In genomic region chr11:116648229-116649174, GRCh38 we compare ENCODE assay signal across 24 cellular contexts.
DNase-seq lines count a peak whose midpoint lies in the region; ATAC-seq and TF ChIP-seq lines count a peak whose summit lies in the region.
"Had no signal": no experiment of that assay in that cellular context is flagged by ENCODE, and none has a peak within 500 bp of the region (broad histone marks: within the 10 kb centered on the region; RNA-seq: fewer than 3 reads in every experiment).

No MANE protein-coding gene starts in this region.

- H3K4me3 ChIP-seq in right atrium auricular region (no peak overlapping the region), right cardiac atrium (ENCODE audit: low read length) (no peak overlapping the region), NB4 (ENCODE audit: low read depth, low read length) (no peak overlapping the region), vagina (no peak overlapping the region)
- H3K4me3 ChIP-seq: A549, GM23338, PC-9 had no signal

- 72% methylated on average over 2 of the region's 2 CpGs for WGBS in right cardiac atrium

- H3K36me3 ChIP-seq in right atrium auricular region (no peaks in the 10 kb centered on the region), vagina (no peaks in the 10 kb centered on the region)

- TF ChIP-seq CTCF in right atrium auricular region (IDR thresholded peaks at IDR 0.05) (no peak), NB4 (IDR thresholded peaks at IDR 0.05; ENCODE audit: low read depth, low read length) (no peak), vagina (IDR thresholded peaks at IDR 0.05) (no peak)

- H3K27ac ChIP-seq in right atrium auricular region (no peak overlapping the region), right cardiac atrium (ENCODE audit: low read length) (no peak overlapping the region), vagina (no peak overlapping the region)
- H3K27ac ChIP-seq: A549, KMS-11, PC-9 had no signal

- TF ChIP-seq POLR2A in NB4 (IDR thresholded peaks at IDR 0.05; ENCODE audit: extremely low read depth, insufficient read length) (no peak), vagina (IDR thresholded peaks at IDR 0.05) (no peak)

- H3K9me3 ChIP-seq in right atrium auricular region = peaks cover 0 to 9% of the 10 kb centered on the region in 2 donors
- no peaks in the 10 kb centered on the region for H3K9me3 ChIP-seq in right cardiac atrium (ENCODE audit: control insufficient read depth, low read length)
- no peaks in the 10 kb centered on the region for H3K9me3 ChIP-seq in vagina
- H3K9me3 ChIP-seq: A549 had no signal

- no peaks in the 10 kb centered on the region for H3K27me3 ChIP-seq in right atrium auricular region
- H3K27me3 ChIP-seq in right cardiac atrium (ENCODE audit: control insufficient read depth, insufficient read depth) = no peaks in the 10 kb centered on the region
- H3K27me3 ChIP-seq in vagina = no peaks in the 10 kb centered on the region

- peak; percentile 30 for DNase-seq in right atrium auricular region (ENCODE audit: low spot score)
- no peak for DNase-seq in right cardiac atrium
- DNase-seq in NB4 (ENCODE audit: low read depth) = peak; percentile 12
- peak; percentile 21 for DNase-seq in ecto neural progenitor cell (ENCODE audit: low spot score)
- DNase-seq in vagina (ENCODE audit: extremely low spot score in 2 of 2) = peak; percentile 67 to 88
- DNase-seq in kidney tubule cell (ENCODE audit: low spot score) = no peak
- DNase-seq: CD4-positive, alpha-beta T cell; COR-L47; DMS 273 treated with DMSO at 0.1 percent for 48 hours; DND-41; HCEC 1CT; IMR-90; NCI-H1105 treated with DMSO at 0.1 percent for 48 hours; NCI-H1694; NCI-H2107; NCI-H69; PC-9; RPMI8226; SHP77 had no signal

- intact Hi-C loops in right cardiac atrium (cut with DNase I) (loop anchor here in 2 of 4 donors (10.0 kb wide), 1 partner anchor 194 kb away; no protein-coding TSS in a partner anchor), vagina (cut with DNase I) (no loop called here)

- ATAC-seq in right cardiac atrium (no peak), HG02870 (IDR thresholded peaks at IDR 0.05; ENCODE audit: unreplicated experiment) (no peak), HG03442 (IDR thresholded peaks at IDR 0.05; ENCODE audit: unreplicated experiment) (no peak)
- ATAC-seq: A549, GM23338 had no signal

- H3K4me1 ChIP-seq in right atrium auricular region (no peaks in the 10 kb centered on the region), right cardiac atrium (ENCODE audit: control insufficient read depth, insufficient read depth, low read length) (no peaks in the 10 kb centered on the region), vagina (no peaks in the 10 kb centered on the region)
- H3K4me1 ChIP-seq: A549 had no signal

Comparison
In these comparisons a context has a peak if more than half of its experiments do, and no peak if none do; other contexts are left out.
1. DNase-seq: peak in right atrium auricular region (single experiment), NB4 (single experiment), ecto neural progenitor cell (single experiment) and vagina (2 of 2); none in right cardiac atrium (0 of 3) and kidney tubule cell (single experiment).